In genomic region chr5:1483064-1483463, GRCh38 we compare ENCODE assay signal across 22 cellular contexts. TPM values are rescaled to one million over a fixed set of nuclear protein-coding genes. Genes with fewer than 3 reads are reported as not detected.
DNase-seq lines count a peak whose midpoint lies in the region; ATAC-seq and TF ChIP-seq lines count a peak whose summit lies in the region.
"Had no signal": no experiment of that assay in that cellular context is flagged by ENCODE, and none has a peak within 500 bp of the region (broad histone marks: within the 10 kb centered on the region; RNA-seq: fewer than 3 reads in every experiment).

No MANE protein-coding gene starts in this region.

- intact Hi-C loops in activated CD4-positive, alpha-beta memory T cell treated with anti-CD3 and anti-CD28 coated beads for 36 hours (cut with micrococcal nuclease): no loop called here
- intact Hi-C loops in activated B cell treated with CpG ODN at 0.5 μM for 24 hours (cut with micrococcal nuclease): loop anchor here (10.0 kb wide), 1 partner anchor 138 kb away; the partner anchor contains the start of gene CLPTM1L

- POLR2A ChIA-PET in activated CD4-positive, alpha-beta memory T cell treated with anti-CD3 and anti-CD28 coated beads, Interleukin-2, amount 10 ng/mL, durations not matched to agents 7 days and 5 days (lab: Charles Lee): no interaction called here
- POLR2A ChIA-PET in activated CD4-positive, alpha-beta memory T cell treated with anti-CD3 and anti-CD28 coated beads for 36 hours (lab: Charles Lee): no interaction called here
- POLR2A ChIA-PET in activated B cell treated with CpG ODN at 0.5 μM for 24 hours (lab: Charles Lee): interaction anchor here (1.2 to 16.5 kb wide), 5 partner anchors 8 to 54 kb away, joined by 3 to 941 read pairs (median 68); partner anchors contain the start of gene LPCAT1

- H3K4me1 Mint-ChIP-seq in activated CD4-positive, alpha-beta memory T cell treated with anti-CD3 and anti-CD28 coated beads, Interleukin-2, amount 10 ng/mL, durations not matched to agents 7 days and 5 days: peaks cover 14% of the 10 kb centered on the region
- peaks cover under 1% of the 10 kb centered on the region for H3K4me1 Mint-ChIP-seq in activated CD4-positive, alpha-beta memory T cell treated with anti-CD3 and anti-CD28 coated beads for 36 hours (ENCODE audit: low read depth)
- H3K4me1 Mint-ChIP-seq in activated B cell treated with CpG ODN at 0.5 μM for 24 hours (peaks cover 91% of the 10 kb centered on the region), naive B cell (peaks cover 53 to 85% (median 67%) of the 10 kb centered on the region in 3 donors)
- H3K4me1 Mint-ChIP-seq in stimulated activated memory B cell treated with anti-CD40 and anti-IgM and Interleukin-4, amounts not matched to agents 10 μg/mL and 1 μg/mL and 100 μg/mL, for 72 hours: peaks cover 93% of the 10 kb centered on the region

- H3K27ac Mint-ChIP-seq in activated CD4-positive, alpha-beta memory T cell treated with anti-CD3 and anti-CD28 coated beads, Interleukin-2, amount 10 ng/mL, durations not matched to agents 7 days and 5 days: peak overlapping the region; percentile 16
- H3K27ac Mint-ChIP-seq in activated CD4-positive, alpha-beta memory T cell treated with anti-CD3 and anti-CD28 coated beads for 36 hours: no peak overlapping the region
- H3K27ac Mint-ChIP-seq in activated B cell treated with CpG ODN at 0.5 μM for 24 hours (peak overlapping the region; percentile 80), naive B cell (peak overlapping the region; percentile 81 to 98 (median 94))
- peak overlapping the region; percentile 97 for H3K27ac Mint-ChIP-seq in stimulated activated memory B cell treated with anti-CD40 and anti-IgM and Interleukin-4, amounts not matched to agents 10 μg/mL and 1 μg/mL and 100 μg/mL, for 72 hours
- H3K27ac Mint-ChIP-seq: CD4-positive, alpha-beta T cell had no signal

- ATAC-seq in activated B cell treated with CpG ODN at 0.5 μM for 24 hours (ENCODE audit: low read depth) (no peak), naive B cell (ENCODE audit: low read depth in 2 of 2) (no peak), HG03280 (IDR thresholded peaks at IDR 0.05; ENCODE audit: unreplicated experiment) (no peak)
- no peak for ATAC-seq in stimulated activated memory B cell treated with anti-CD40 and anti-IgM and Interleukin-4, amounts not matched to agents 10 μg/mL and 1 μg/mL and 100 μg/mL, for 72 hours
- ATAC-seq: HepG2 had no signal

- H3K36me3 Mint-ChIP-seq in activated CD4-positive, alpha-beta memory T cell treated with anti-CD3 and anti-CD28 coated beads, Interleukin-2, amount 10 ng/mL, durations not matched to agents 7 days and 5 days (ENCODE audit: low read depth): peaks cover 26% of the 10 kb centered on the region
- peaks cover 19% of the 10 kb centered on the region for H3K36me3 Mint-ChIP-seq in activated CD4-positive, alpha-beta memory T cell treated with anti-CD3 and anti-CD28 coated beads for 36 hours
- H3K36me3 Mint-ChIP-seq in activated B cell treated with CpG ODN at 0.5 μM for 24 hours (ENCODE audit: low read depth): peaks cover 79% of the 10 kb centered on the region
- peaks cover 2 to 7% of the 10 kb centered on the region in 2 donors for H3K36me3 Mint-ChIP-seq in naive B cell
- peaks cover 75% of the 10 kb centered on the region for H3K36me3 Mint-ChIP-seq in stimulated activated memory B cell treated with anti-CD40 and anti-IgM and Interleukin-4, amounts not matched to agents 10 μg/mL and 1 μg/mL and 100 μg/mL, for 72 hours

- no peaks in the 10 kb centered on the region for H3K9me3 Mint-ChIP-seq in activated CD4-positive, alpha-beta memory T cell treated with anti-CD3 and anti-CD28 coated beads, Interleukin-2, amount 10 ng/mL, durations not matched to agents 7 days and 5 days
- H3K9me3 Mint-ChIP-seq in activated CD4-positive, alpha-beta memory T cell treated with anti-CD3 and anti-CD28 coated beads for 36 hours: no peaks in the 10 kb centered on the region
- no peaks in the 10 kb centered on the region for H3K9me3 Mint-ChIP-seq in activated B cell treated with CpG ODN at 0.5 μM for 24 hours
- H3K9me3 Mint-ChIP-seq in naive B cell: no peaks in the 10 kb centered on the region
- no peaks in the 10 kb centered on the region for H3K9me3 Mint-ChIP-seq in stimulated activated memory B cell treated with anti-CD40 and anti-IgM and Interleukin-4, amounts not matched to agents 10 μg/mL and 1 μg/mL and 100 μg/mL, for 72 hours
- H3K9me3 Mint-ChIP-seq: CD4-positive, alpha-beta T cell had no signal

- CTCF ChIA-PET in activated CD4-positive, alpha-beta memory T cell treated with anti-CD3 and anti-CD28 coated beads, Interleukin-2, amount 10 ng/mL, durations not matched to agents 7 days and 5 days (lab: Charles Lee): no interaction called here
- CTCF ChIA-PET in activated CD4-positive, alpha-beta memory T cell treated with anti-CD3 and anti-CD28 coated beads for 36 hours (lab: Charles Lee): interaction anchor here (0.6 to 1.3 kb wide), 5 partner anchors 103 to 162 kb away, joined by 3 to 5 read pairs (median 3); no protein-coding TSS in a partner anchor
- CTCF ChIA-PET in activated B cell treated with CpG ODN at 0.5 μM for 24 hours (lab: Charles Lee): interaction anchor here (0.8 to 9.7 kb wide), 2 partner anchors 12 to 19 kb away, joined by 3 to 76 read pairs; no protein-coding TSS in a partner anchor

- no peak for TF ChIP-seq CTCF in activated B cell treated with CpG ODN at 0.5 μM for 24 hours (IDR thresholded peaks at IDR 0.05)

- H3K4me3 Mint-ChIP-seq in activated CD4-positive, alpha-beta memory T cell treated with anti-CD3 and anti-CD28 coated beads, Interleukin-2, amount 10 ng/mL, durations not matched to agents 7 days and 5 days: no peak overlapping the region
- H3K4me3 Mint-ChIP-seq in activated CD4-positive, alpha-beta memory T cell treated with anti-CD3 and anti-CD28 coated beads for 36 hours: no peak overlapping the region
- H3K4me3 Mint-ChIP-seq in activated B cell treated with CpG ODN at 0.5 μM for 24 hours: peak overlapping the region; percentile 44
- H3K4me3 Mint-ChIP-seq in naive B cell: peak overlapping the region in 6 of 8 donors; percentile 44 to 77 (median 68)
- H3K4me3 Mint-ChIP-seq in stimulated activated memory B cell treated with anti-CD40 and anti-IgM and Interleukin-4, amounts not matched to agents 10 μg/mL and 1 μg/mL and 100 μg/mL, for 72 hours: peak overlapping the region; percentile 29
- H3K4me3 Mint-ChIP-seq: CD4-positive, alpha-beta T cell had no signal

- no peak for DNase-seq in activated CD4-positive, alpha-beta memory T cell treated with anti-CD3 and anti-CD28 coated beads, Interleukin-2, amount 10 ng/mL, durations not matched to agents 7 days and 5 days
- DNase-seq in activated CD4-positive, alpha-beta memory T cell treated with anti-CD3 and anti-CD28 coated beads for 36 hours: no peak
- DNase-seq in activated B cell treated with CpG ODN at 0.5 μM for 24 hours: no peak
- no peak for DNase-seq in naive B cell
- DNase-seq in central memory CD4-positive, alpha-beta T cell: no peak
- DNase-seq in NCI-H187 (lab: John Stamatoyannopoulos, UW): no peak
- DNase-seq: AML-193; CD4-positive, alpha-beta T cell; GF-D8; GOT3; KG1; MV-4-11; NCI-H1417; NCI-H187 treated with DMSO at 0.1 percent for 48 hours; NCI-H2227 treated with DMSO at 0.1 percent for 48 hours; NCI-H510A treated with DMSO at 0.1 percent for 48 hours; NCI-H774; RPMI8226; SJCRH30 had no signal

- no peaks in the 10 kb centered on the region for H3K27me3 Mint-ChIP-seq in activated CD4-positive, alpha-beta memory T cell treated with anti-CD3 and anti-CD28 coated beads, Interleukin-2, amount 10 ng/mL, durations not matched to agents 7 days and 5 days
- no peaks in the 10 kb centered on the region for H3K27me3 Mint-ChIP-seq in activated CD4-positive, alpha-beta memory T cell treated with anti-CD3 and anti-CD28 coated beads for 36 hours
- H3K27me3 Mint-ChIP-seq in activated B cell treated with CpG ODN at 0.5 μM for 24 hours (no peaks in the 10 kb centered on the region), naive B cell (no peaks in the 10 kb centered on the region)
- H3K27me3 Mint-ChIP-seq in stimulated activated memory B cell treated with anti-CD40 and anti-IgM and Interleukin-4, amounts not matched to agents 10 μg/mL and 1 μg/mL and 100 μg/mL, for 72 hours: no peaks in the 10 kb centered on the region
- H3K27me3 Mint-ChIP-seq: CD4-positive, alpha-beta T cell had no signal

RNA-seq across cellular contexts. Expression of gene SLC6A3, which starts 37.8 kb away (rescaled TPM):
- total RNA-seq in activated CD4-positive, alpha-beta memory T cell treated with anti-CD3 and anti-CD28 coated beads, Interleukin-2, amount 10 ng/mL, durations not matched to agents 7 days and 5 days: not detected
- total RNA-seq in activated CD4-positive, alpha-beta memory T cell treated with anti-CD3 and anti-CD28 coated beads for 36 hours: not detected
- total RNA-seq in activated B cell treated with CpG ODN at 0.5 μM for 24 hours: 1.4 and 2.0 TPM in 2 replicates
- polyA plus RNA-seq in naive B cell (ENCODE audit: low read depth in 6 of 6): under 1 TPM in 1 of 6 donors, not detected in 5; 0.09 TPM
- total RNA-seq: HepG2 had no signal

RNA-seq across cellular contexts. Expression of gene LPCAT1, which starts 40.7 kb away (rescaled TPM):
- total RNA-seq in activated CD4-positive, alpha-beta memory T cell treated with anti-CD3 and anti-CD28 coated beads, Interleukin-2, amount 10 ng/mL, durations not matched to agents 7 days and 5 days: 10 to 100 TPM; 68.7 to 71.4 TPM
- total RNA-seq in activated CD4-positive, alpha-beta memory T cell treated with anti-CD3 and anti-CD28 coated beads for 36 hours: 10 to 100 TPM; 48.4 to 51.4 TPM
- 246 and 269 TPM in 2 replicates for total RNA-seq in activated B cell treated with CpG ODN at 0.5 μM for 24 hours
- 10 to 100 TPM; 19.5 to 63.3 (median 52.7) TPM for polyA plus RNA-seq in naive B cell (ENCODE audit: low read depth in 6 of 6)

Comparison
In these comparisons a context has a peak if more than half of its experiments do, and no peak if none do; other contexts are left out.
1. H3K4me3 Mint-ChIP-seq: peak in activated B cell treated with CpG ODN at 0.5 μM for 24 hours (single experiment), naive B cell (6 of 8) and stimulated activated memory B cell treated with anti-CD40 and anti-IgM and Interleukin-4, amounts not matched to agents 10 μg/mL and 1 μg/mL and 100 μg/mL, for 72 hours (single experiment); none in activated CD4-positive, alpha-beta memory T cell treated with anti-CD3 and anti-CD28 coated beads, Interleukin-2, amount 10 ng/mL, durations not matched to agents 7 days and 5 days (single experiment) and activated CD4-positive, alpha-beta memory T cell treated with anti-CD3 and anti-CD28 coated beads for 36 hours (single experiment).